In genomic region chr9:86975086-86975485, GRCh38 we compare ENCODE assay signal across 28 cellular contexts. TPM values are rescaled to one million over a fixed set of nuclear protein-coding genes. Genes with fewer than 3 reads are reported as not detected.
DNase-seq lines count a peak whose midpoint lies in the region; FAIRE-seq and TF ChIP-seq lines count a peak whose summit lies in the region.
"Had no signal": no experiment of that assay in that cellular context is flagged by ENCODE, and none has a peak within 500 bp of the region (broad histone marks: within the 10 kb centered on the region; RNA-seq: fewer than 3 reads in every experiment).

No MANE protein-coding gene starts in this region.

- H3K4me3 Mint-ChIP-seq in nephron = peak overlapping the region in 1 of 3 experiments; percentile 24
- H3K4me3 Mint-ChIP-seq: CD4-positive, alpha-beta memory T cell had no signal

- peaks cover 88% of the 10 kb centered on the region for H3K4me1 Mint-ChIP-seq in nephron
- H3K4me1 Mint-ChIP-seq: CD4-positive, alpha-beta memory T cell had no signal

- peak overlapping the region; percentile 75 to 96 (median 94) for H3K27ac Mint-ChIP-seq in nephron
- H3K27ac Mint-ChIP-seq: CD4-positive, alpha-beta memory T cell had no signal

- H3K36me3 Mint-ChIP-seq in nephron (ENCODE audit: low read depth) = no peaks in the 10 kb centered on the region
- H3K36me3 Mint-ChIP-seq: CD4-positive, alpha-beta memory T cell had no signal

- peak; percentile 30 for FAIRE-seq in H54 (lab: Jason Lieb, UNC)
- FAIRE-seq: GM12892 had no signal

- no peaks in the 10 kb centered on the region for H3K27me3 Mint-ChIP-seq in nephron (ENCODE audit: low read depth)

- DNase-seq in H54 (ENCODE audit: insufficient read length, low spot score) = no peak
- DNase-seq in adipocyte (ENCODE audit: low read depth) = peak; percentile 65
- no peak for DNase-seq in islet precursor cell
- no peak for DNase-seq in mesenteric fat pad (ENCODE audit: low spot score)
- no peak for DNase-seq in stimulated activated CD4-positive, alpha-beta T cell treated with anti-CD3 and anti-CD28 coated beads, Interleukin-4, amount 100 ng/mL, for 4 hours
- DNase-seq in DMS79 treated with DMSO at 0.1 percent for 48 hours (lab: John Stamatoyannopoulos, UW) = no peak
- DNase-seq: ACHN; AML-193; C1 segment of cervical spinal cord; CD4-positive, alpha-beta memory T cell; COR-L47; DMS79; KG1; MG63; NCI-H1105 treated with DMSO at 0.1 percent for 48 hours; NCI-H146; NCI-H1930; NCI-H2107; NCI-H446; NCI-H526; NCI-H82; SHP77 had no signal

- no peaks in the 10 kb centered on the region for H3K79me2 ChIP-seq in ACC112 (ENCODE audit: control insufficient read depth, insufficient read depth, low read length, unreplicated experiment)

- no peak for TF ChIP-seq POLR2A in H54 (IDR thresholded peaks at IDR 0.05; ENCODE audit: low read depth, low read length)

- H3K4me3 ChIP-seq in ACC112 (ENCODE audit: low read depth, low read length) = peak overlapping the region; percentile 61
- no peak overlapping the region for H3K4me3 ChIP-seq in adipocyte (ENCODE audit: low read length)
- H3K4me3 ChIP-seq: HAP-1, MG63 had no signal

- peaks cover 3% of the 10 kb centered on the region for H3K9me3 Mint-ChIP-seq in nephron
- H3K9me3 Mint-ChIP-seq: CD4-positive, alpha-beta memory T cell had no signal

- no peak for TF ChIP-seq CTCF in nephron (IDR thresholded peaks at IDR 0.05; ENCODE audit: unreplicated experiment in 3 of 3)

- H3K27me3 ChIP-seq in ACC112 (ENCODE audit: insufficient read depth, low read length) = no peaks in the 10 kb centered on the region
- H3K27me3 ChIP-seq in adipocyte (replicated peaks; ENCODE audit: control insufficient read depth, insufficient read depth, low read length) = no peaks in the 10 kb centered on the region
- H3K27me3 ChIP-seq: MG63 had no signal

- no peaks in the 10 kb centered on the region for H3K9me3 ChIP-seq in adipocyte (ENCODE audit: control insufficient read depth, low read length)
- H3K9me3 ChIP-seq: HAP-1, MG63 had no signal

- peaks cover 55% of the 10 kb centered on the region for H3K4me1 ChIP-seq in ACC112 (ENCODE audit: control insufficient read depth, insufficient read depth, low read length, unreplicated experiment)
- H3K4me1 ChIP-seq in adipocyte (ENCODE audit: control insufficient read depth, insufficient read depth, low read length) = peaks cover 51% of the 10 kb centered on the region
- H3K4me1 ChIP-seq: HAP-1 had no signal

- H3K36me3 ChIP-seq in ACC112 (ENCODE audit: insufficient read depth, low read length) (no peaks in the 10 kb centered on the region), adipocyte (ENCODE audit: control insufficient read depth, insufficient read depth, low read length, severe bottlenecking) (no peaks in the 10 kb centered on the region)
- H3K36me3 ChIP-seq: HAP-1, MG63 had no signal

- H2AFZ ChIP-seq in ACC112 (ENCODE audit: low read length, unreplicated experiment) = peak overlapping the region; percentile 67

- no peak overlapping the region for H3K9ac ChIP-seq in adipocyte (ENCODE audit: low read length)

- H3K27ac ChIP-seq in ACC112 (ENCODE audit: low read depth, low read length) = peak overlapping the region; percentile 97
- H3K27ac ChIP-seq: 22Rv1, RWPE1 had no signal

RNA-seq across cellular contexts. Expression of gene GAS1, which starts 27.8 kb away (rescaled TPM):
- 91.5 TPM for total RNA-seq in mesenteric fat pad
